ENCODE assay signal across 10 cellular contexts in the genomic region with DNA sequence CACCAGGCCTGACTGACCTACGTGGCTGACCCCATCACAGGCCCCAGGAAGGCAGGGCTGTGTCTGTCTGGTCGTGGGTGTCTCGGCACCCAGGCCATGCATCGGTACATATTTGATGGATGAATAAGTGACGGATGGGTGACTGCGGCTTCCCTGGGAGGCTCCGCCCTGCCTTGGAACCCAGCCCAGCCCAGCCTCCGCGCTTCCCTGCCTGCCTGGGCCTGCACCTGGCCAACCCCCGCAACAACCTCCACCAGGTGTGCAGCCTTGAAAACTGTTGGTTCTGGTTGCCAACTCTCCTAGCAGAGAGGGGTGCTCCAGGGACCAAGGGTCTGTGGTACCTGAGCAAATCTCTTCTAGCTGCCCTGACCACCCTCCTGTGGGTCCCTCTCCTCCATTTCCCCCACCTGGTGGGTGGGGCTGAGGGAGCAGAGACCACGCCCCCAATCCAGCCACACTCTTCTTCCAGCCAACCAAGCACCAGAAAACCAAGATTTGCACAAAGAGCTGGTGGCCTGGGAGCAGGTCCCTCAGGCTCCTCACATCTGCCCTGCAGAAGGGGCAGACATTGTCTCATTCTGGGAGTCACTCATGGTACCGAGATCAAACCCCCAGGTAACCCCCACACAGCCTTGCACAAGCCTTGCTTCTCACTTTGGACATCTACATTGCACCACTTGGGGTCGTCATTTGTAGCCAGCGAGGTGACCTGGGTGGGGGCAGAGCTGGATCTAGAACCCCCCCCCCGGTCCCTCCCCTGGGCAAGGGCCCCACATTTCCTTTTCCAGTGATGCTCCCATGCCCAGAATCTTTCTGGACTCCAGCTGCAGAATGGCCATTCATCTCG.
A peak's percentile ranks its signal among the peaks of the same experiment; 100 is the strongest.
DNase-seq lines count a peak whose midpoint lies in the region; ATAC-seq, FAIRE-seq and TF ChIP-seq lines count a peak whose summit lies in the region.
"Had no signal": no experiment of that assay in that cellular context is flagged by ENCODE, and none has a peak within 500 bp of the region (broad histone marks: within the 10 kb centered on the region; RNA-seq: fewer than 3 reads in every experiment).

No MANE protein-coding gene starts in this region.

- DNase-seq in A549 (ENCODE audit: low read depth in 1 of 2, low spot score in 1 of 2) (peak; percentile 36 to 76), HTR-8/SVneo (ENCODE audit: insufficient read length, low spot score) (peak; percentile 63), RPMI8226 (peak; percentile 87), left lung (peak in 1 of 2 donors; percentile 30), retina (no peak), amygdala (lab: John Stamatoyannopoulos, UW) (no peak)

- no peak for TF ChIP-seq POLR2A in A549 (IDR thresholded peaks at IDR 0.05; ENCODE audit: low read length)

- H3K27ac ChIP-seq in A549 (peak overlapping the region; percentile 65 to 81), left lung (no peak overlapping the region)
- H3K27ac ChIP-seq: heart left ventricle had no signal

- no peak for TF ChIP-seq EP300 in A549 (IDR thresholded peaks at IDR 0.05)

- intact Hi-C loops in left lung (cut with DNase I): no loop called here

- POLR2A ChIA-PET in A549 (lab: Yijun Ruan, JAX): interaction anchor here (1.8 kb wide), 1 partner anchor 101 kb away, joined by 6 read pairs; the partner anchor contains the start of gene IER5L

- WGBS in A549 (ENCODE audit: missing lambda C conversion rate): 41% methylated on average over 11 of the region's 16 CpGs

- ATAC-seq in A549: peak; percentile 72 to 77
- ATAC-seq in left lung: peak; percentile 8
- no peak for ATAC-seq in GM19463 (IDR thresholded peaks at IDR 0.05; ENCODE audit: unreplicated experiment)
- ATAC-seq in GM21515 (IDR thresholded peaks at IDR 0.05; ENCODE audit: unreplicated experiment): no peak
- ATAC-seq: heart left ventricle had no signal

- no peak for TF ChIP-seq RAD21 in A549 (conservative IDR thresholded peaks at IDR 0.05 in 1 of 2, IDR thresholded peaks at IDR 0.05 in 1 of 2)

- CTCF ChIA-PET in A549 (lab: Yijun Ruan, JAX): interaction anchor here (1.5 kb wide), 1 partner anchor 39 kb away, joined by 3 read pairs; no protein-coding TSS in a partner anchor

- H3K36me3 ChIP-seq in left lung: no peaks in the 10 kb centered on the region
- H3K36me3 ChIP-seq: heart left ventricle had no signal

- H3K27me3 ChIP-seq in left lung: no peaks in the 10 kb centered on the region
- H3K27me3 ChIP-seq: heart left ventricle had no signal

- TF ChIP-seq CTCF in A549 (IDR thresholded peaks at IDR 0.05): no peak
- no peak for TF ChIP-seq CTCF in left lung (IDR thresholded peaks at IDR 0.05)

- peak overlapping the region; percentile 49 for H3K4me2 ChIP-seq in A549

- no peaks in the 10 kb centered on the region for H3K9me3 ChIP-seq in A549
- no peaks in the 10 kb centered on the region for H3K9me3 ChIP-seq in left lung
- H3K9me3 ChIP-seq: heart left ventricle had no signal

- no peak for FAIRE-seq in A549 (lab: Jason Lieb, UNC)
- peak; percentile 87 for FAIRE-seq in HTR-8/SVneo (lab: Jason Lieb, UNC)
- FAIRE-seq: G401.6 had no signal

- H3K4me1 ChIP-seq in A549 (peaks cover 45% of the 10 kb centered on the region), left lung (peaks cover 11 to 23% of the 10 kb centered on the region in 2 donors)

- H3K4me3 ChIP-seq in A549: no peak overlapping the region
- no peak overlapping the region for H3K4me3 ChIP-seq in left lung
- H3K4me3 ChIP-seq: heart left ventricle had no signal

TF ChIP-seq in A549, 52 proteins besides CTCF, POLR2A, EP300 and RAD21:
- TF ChIP-seq RARB (CRISPR knock-in tag; IDR thresholded peaks at IDR 0.05) (no peak), NPAS2 (CRISPR knock-in tag; IDR thresholded peaks at IDR 0.05; ENCODE audit: borderline replicate concordance) (no peak), ZNF302 (CRISPR knock-in tag; IDR thresholded peaks at IDR 0.05) (no peak), FOSL2 (IDR thresholded peaks at IDR 0.05) (no peak), FOSL2 (CRISPR knock-in tag; IDR thresholded peaks at IDR 0.05) (peak; percentile 8; the same call in 1 of the 2 replicates), CHD2 (IDR thresholded peaks at IDR 0.05; ENCODE audit: low read length, partially characterized antibody) (no peak), USF2 (IDR thresholded peaks at IDR 0.05) (no peak)
- TF ChIP-seq, protein P1, sequence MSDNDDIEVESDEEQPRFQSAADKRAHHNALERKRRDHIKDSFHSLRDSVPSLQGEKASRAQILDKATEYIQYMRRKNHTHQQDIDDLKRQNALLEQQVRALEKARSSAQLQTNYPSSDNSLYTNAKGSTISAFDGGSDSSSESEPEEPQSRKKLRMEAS (IDR thresholded peaks at IDR 0.05): peak; percentile 28; the same call in 1 of the 2 replicates

Comparison
In these comparisons a context has a peak if more than half of its experiments do, and no peak if none do; other contexts are left out.
1. ATAC-seq: peak in A549 (2 of 2) and left lung (single experiment); none in GM19463 (single experiment) and GM21515 (single experiment).
2. DNase-seq: peak in A549 (2 of 2), HTR-8/SVneo (single experiment) and RPMI8226 (single experiment); none in retina (single experiment) and amygdala (0 of 56).
3. H3K27ac ChIP-seq: peak in A549 (2 of 2); none in left lung (0 of 2).